Comparison of ENCODE assay signal across 12 cellular contexts in the genomic region with DNA sequence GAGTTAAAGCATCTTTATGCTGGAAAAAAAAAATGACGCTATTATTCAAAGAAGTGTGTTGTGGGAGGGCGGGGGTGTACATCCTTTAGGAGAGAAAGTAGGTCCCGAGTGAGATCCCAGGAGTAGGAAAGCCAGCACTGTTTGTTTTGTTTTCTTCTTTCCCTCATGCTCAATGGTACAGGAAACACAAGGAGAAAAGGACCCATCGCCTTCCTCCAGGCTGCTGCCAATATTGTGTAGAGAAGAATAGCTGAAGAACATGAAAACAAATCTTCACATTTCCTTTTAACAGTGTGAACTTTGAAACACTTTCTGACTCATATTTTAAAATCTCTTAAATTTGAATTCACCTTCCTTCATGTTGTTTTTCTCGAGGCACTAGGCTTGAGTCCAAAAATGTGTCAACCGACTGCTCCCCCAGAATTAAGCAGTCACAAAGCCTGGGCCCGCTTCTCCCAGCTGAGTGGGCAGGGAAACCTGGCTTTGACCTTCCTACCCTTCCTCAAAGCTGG. TPM values are rescaled to one million over a fixed set of nuclear protein-coding genes. Genes with fewer than 3 reads are reported as not detected.
DNase-seq lines count a peak whose midpoint lies in the region; ATAC-seq and TF ChIP-seq lines count a peak whose summit lies in the region.
"Had no signal": no experiment of that assay in that cellular context is flagged by ENCODE, and none has a peak within 500 bp of the region (broad histone marks: within the 10 kb centered on the region; RNA-seq: fewer than 3 reads in every experiment).

No MANE protein-coding gene starts in this region.

- peak overlapping the region; percentile 38 for H3K4me3 Mint-ChIP-seq in CD8-positive, alpha-beta T cell

- peak overlapping the region; percentile 15; the same call in 1 of the 2 replicates for H3K4me2 ChIP-seq in OCI-LY3 (ENCODE audit: low read length)
- H3K4me2 ChIP-seq: SK-N-SH had no signal

- H3K36me3 ChIP-seq in CD8-positive, alpha-beta T cell (ENCODE audit: insufficient read depth, low read length): peaks cover 12% of the 10 kb centered on the region
- H3K36me3 ChIP-seq in OCI-LY3 (replicated peaks; ENCODE audit: low read depth, low read length): peaks cover 90% of the 10 kb centered on the region
- H3K36me3 ChIP-seq: thyroid gland had no signal

- no peak for DNase-seq in CD8-positive, alpha-beta T cell
- DNase-seq in choroid plexus epithelial cell (ENCODE audit: low read depth) (peak; percentile 5), pulmonary artery endothelial cell (ENCODE audit: low read depth, low spot score) (peak; percentile 96), GM20000 (ENCODE audit: low spot score) (no peak)
- DNase-seq: Caco-2, NCI-H2107, SK-N-SH, thyroid gland had no signal

- H4K20me1 ChIP-seq in OCI-LY3 (ENCODE audit: insufficient read depth, low read length): peaks cover 96% of the 10 kb centered on the region

- no peak for TF ChIP-seq CTCF in CD8-positive, alpha-beta T cell (IDR thresholded peaks at IDR 0.05)
- no peak for TF ChIP-seq CTCF in OCI-LY3 (IDR thresholded peaks at IDR 0.05; ENCODE audit: low read depth, low read length)
- no peak for TF ChIP-seq CTCF in choroid plexus epithelial cell (conservative IDR thresholded peaks at IDR 0.05; ENCODE audit: low read depth, low read length)
- TF ChIP-seq CTCF in GM20000 (IDR thresholded peaks at IDR 0.05; ENCODE audit: extremely low read depth, missing control alignments): no peak

- H3K27ac ChIP-seq in CD8-positive, alpha-beta T cell (ENCODE audit: low read depth, low read length): no peak overlapping the region
- peak overlapping the region; percentile 92 for H3K27ac ChIP-seq in OCI-LY3 (ENCODE audit: low read length)

- no peak overlapping the region for H3K4me3 ChIP-seq in CD8-positive, alpha-beta T cell (ENCODE audit: low read depth, low read length)
- H3K4me3 ChIP-seq in OCI-LY3 (ENCODE audit: low read length) (no peak overlapping the region), choroid plexus epithelial cell (ENCODE audit: low read depth, low read length) (no peak overlapping the region)
- H3K4me3 ChIP-seq: thyroid gland had no signal

- POLR2A ChIA-PET in CD8-positive, alpha-beta T cell (lab: Charles Lee): interaction anchor here (1.0 to 1.9 kb wide), 2 partner anchors 23 to 47 kb away, joined by 4 read pairs; partner anchors contain the start of gene PPP1R16B

- no peaks in the 10 kb centered on the region for H3K27me3 ChIP-seq in CD8-positive, alpha-beta T cell (ENCODE audit: insufficient read depth, low read length)
- H3K27me3 ChIP-seq in OCI-LY3 (ENCODE audit: low read depth, low read length): no peaks in the 10 kb centered on the region
- H3K27me3 ChIP-seq: thyroid gland had no signal

- CTCF ChIA-PET in CD8-positive, alpha-beta T cell (lab: Charles Lee): interaction anchor here (0.7 kb wide), 1 partner anchor 16 kb away, joined by 3 read pairs; no protein-coding TSS in a partner anchor

- peaks cover 80% of the 10 kb centered on the region for H3K4me1 Mint-ChIP-seq in CD8-positive, alpha-beta T cell (ENCODE audit: low read depth)

- peak overlapping the region; percentile 82 for H3K27ac Mint-ChIP-seq in CD8-positive, alpha-beta T cell

- H2AFZ ChIP-seq in OCI-LY3 (ENCODE audit: low read depth, low read length): no peak overlapping the region

- no peaks in the 10 kb centered on the region for H3K27me3 Mint-ChIP-seq in CD8-positive, alpha-beta T cell (ENCODE audit: low read depth)

- no peaks in the 10 kb centered on the region for H3K9me3 Mint-ChIP-seq in CD8-positive, alpha-beta T cell

- H3K36me3 Mint-ChIP-seq in CD8-positive, alpha-beta T cell: peaks cover 82% of the 10 kb centered on the region

- H3K9ac ChIP-seq in OCI-LY3 (ENCODE audit: low read length): 0 out of 2 replicates have a peak overlapping the region, but pooled peaks have one; percentile 4
- H3K9ac ChIP-seq: SK-N-SH had no signal

- H3K79me2 ChIP-seq in OCI-LY3 (ENCODE audit: low read length): peaks cover 100% of the 10 kb centered on the region

- no peaks in the 10 kb centered on the region for H3K9me3 ChIP-seq in CD8-positive, alpha-beta T cell (ENCODE audit: low read length)
- no peaks in the 10 kb centered on the region for H3K9me3 ChIP-seq in OCI-LY3 (ENCODE audit: insufficient read depth, low read length)
- H3K9me3 ChIP-seq: Caco-2, SK-N-SH, thyroid gland had no signal

- H3K4me1 ChIP-seq in CD8-positive, alpha-beta T cell (ENCODE audit: insufficient read depth, low read length): peaks cover 27% of the 10 kb centered on the region
- H3K4me1 ChIP-seq in OCI-LY3 (ENCODE audit: low read length): peaks cover 93% of the 10 kb centered on the region

- intact Hi-C loops in CD8-positive, alpha-beta T cell (cut with DNase I, micrococcal nuclease): loop anchor here in 1 of 2 experiments (5.0 kb wide), 1 partner anchor 64 kb away; no protein-coding TSS in a partner anchor

- no peak for ATAC-seq in CD8-positive, alpha-beta T cell
- ATAC-seq in HG02852 (IDR thresholded peaks at IDR 0.05; ENCODE audit: unreplicated experiment) (no peak), GM18868 (IDR thresholded peaks at IDR 0.05; ENCODE audit: unreplicated experiment) (no peak)

RNA-seq across cellular contexts. Expression of gene PPP1R16B, which starts 22.3 kb away (rescaled TPM):
- total RNA-seq in CD8-positive, alpha-beta T cell: 100 to 1,000 TPM; 128 to 129 TPM
- 118 and 144 TPM in 2 replicates for total RNA-seq in pulmonary artery endothelial cell
- total RNA-seq: Caco-2, M059J had no signal

Comparison
In these comparisons a context has a peak if more than half of its experiments do, and no peak if none do; other contexts are left out.
1. DNase-seq: peak in choroid plexus epithelial cell (single experiment) and pulmonary artery endothelial cell (single experiment); none in CD8-positive, alpha-beta T cell (0 of 7) and GM20000 (single experiment).